In genomic region chr3:170353485-170353884, GRCh38 we compare ENCODE assay signal across 25 cellular contexts. TPM values are rescaled to one million over a fixed set of nuclear protein-coding genes. Genes with fewer than 3 reads are reported as not detected.
DNase-seq lines count a peak whose midpoint lies in the region; ATAC-seq, FAIRE-seq and TF ChIP-seq lines count a peak whose summit lies in the region.
"Had no signal": no experiment of that assay in that cellular context is flagged by ENCODE, and none has a peak within 500 bp of the region (broad histone marks: within the 10 kb centered on the region; RNA-seq: fewer than 3 reads in every experiment).

No MANE protein-coding gene starts in this region.

- peaks cover 21% of the 10 kb centered on the region for H3K4me1 ChIP-seq in A549
- H3K4me1 ChIP-seq in ES-I3 (ENCODE audit: insufficient read depth, low read length) = peaks cover 18% of the 10 kb centered on the region; the same call in 1 of the 2 replicates
- peaks cover 0 to 19% of the 10 kb centered on the region in 2 donors for H3K4me1 ChIP-seq in left lung

- H3K4me3 ChIP-seq in A549 (no peak overlapping the region), left lung (no peak overlapping the region)
- H3K4me3 ChIP-seq: spleen had no signal

- intact Hi-C loops in left lung (cut with DNase I) = no loop called here

- H3K9me3 Mint-ChIP-seq in WTC11 (no peaks in the 10 kb centered on the region), naive B cell (no peaks in the 10 kb centered on the region)
- H3K9me3 Mint-ChIP-seq: activated naive CD8-positive, alpha-beta T cell treated with anti-CD3 and anti-CD28 coated beads, Interleukin-2, amount 10 ng/mL, durations not matched to agents 7 days and 5 days; activated T-helper 17 cell treated with anti-CD3 and anti-CD28 coated beads, Interleukin-2, amount 50 U/mL, for 72 hours; type B pancreatic cell had no signal

- H3K4me3 Mint-ChIP-seq in WTC11 (peak overlapping the region; percentile 80), naive B cell (peak overlapping the region in 5 of 8 donors; percentile 40 to 76 (median 64))
- H3K4me3 Mint-ChIP-seq: activated naive CD8-positive, alpha-beta T cell treated with anti-CD3 and anti-CD28 coated beads, Interleukin-2, amount 10 ng/mL, durations not matched to agents 7 days and 5 days; activated T-helper 17 cell treated with anti-CD3 and anti-CD28 coated beads, Interleukin-2, amount 50 U/mL, for 72 hours; type B pancreatic cell had no signal

- H3K36me3 ChIP-seq in ES-I3 (ENCODE audit: insufficient read depth, low read length) (no peaks in the 10 kb centered on the region), left lung (no peaks in the 10 kb centered on the region)
- H3K36me3 ChIP-seq: spleen had no signal

- TF ChIP-seq RAD21 in A549 (conservative IDR thresholded peaks at IDR 0.05 in 1 of 2, IDR thresholded peaks at IDR 0.05 in 1 of 2) = no peak

- no peak overlapping the region for H3K4me2 ChIP-seq in A549

- peak overlapping the region; percentile 9; the same call in 1 of the 2 replicates for H3K9ac ChIP-seq in ES-I3 (ENCODE audit: low read depth, low read length)

- H3K27ac ChIP-seq in A549 (peak overlapping the region; percentile 6 to 99; a peak in 2 of 6 replicates), left lung (no peak overlapping the region)
- H3K27ac ChIP-seq: VCaP had no signal

- no peak for TF ChIP-seq CTCF in A549 (IDR thresholded peaks at IDR 0.05)
- no peak for TF ChIP-seq CTCF in WTC11 (IDR thresholded peaks at IDR 0.05)
- no peak for TF ChIP-seq CTCF in left lung (IDR thresholded peaks at IDR 0.05)

- ATAC-seq in A549 (no peak), WTC11 (no peak), naive B cell (ENCODE audit: low read depth in 2 of 2) (no peak), HG03354 (IDR thresholded peaks at IDR 0.05; ENCODE audit: poor library complexity, severe bottlenecking, unreplicated experiment) (no peak), HG03442 (IDR thresholded peaks at IDR 0.05; ENCODE audit: unreplicated experiment) (no peak), left lung (no peak)
- ATAC-seq: esophagus mucosa had no signal

- FAIRE-seq in A549 (lab: Jason Lieb, UNC) = no peak
- FAIRE-seq: A204.1 had no signal

- H3K36me3 Mint-ChIP-seq in WTC11 (peaks cover 2% of the 10 kb centered on the region), naive B cell (peaks cover 0 to 8% of the 10 kb centered on the region in 2 donors)
- H3K36me3 Mint-ChIP-seq: type B pancreatic cell had no signal

- H3K27ac Mint-ChIP-seq in WTC11 (peak overlapping the region; percentile 98), naive B cell (peak overlapping the region; percentile 96 to 100 (median 99))
- H3K27ac Mint-ChIP-seq: activated naive CD8-positive, alpha-beta T cell treated with anti-CD3 and anti-CD28 coated beads, Interleukin-2, amount 10 ng/mL, durations not matched to agents 7 days and 5 days; activated T-helper 17 cell treated with anti-CD3 and anti-CD28 coated beads, Interleukin-2, amount 50 U/mL, for 72 hours; type B pancreatic cell had no signal

- no peak for TF ChIP-seq EP300 in A549 (IDR thresholded peaks at IDR 0.05)

- POLR2A ChIA-PET in A549 (lab: Yijun Ruan, JAX) = no interaction called here
- POLR2A ChIA-PET in WTC11 (lab: Charles Lee) = no interaction called here

- H3K9me3 ChIP-seq in A549 = no peaks in the 10 kb centered on the region
- H3K9me3 ChIP-seq in ES-I3 (ENCODE audit: control insufficient read depth, insufficient read depth, low read length) = no peaks in the 10 kb centered on the region
- no peaks in the 10 kb centered on the region for H3K9me3 ChIP-seq in left lung
- H3K9me3 ChIP-seq: spleen had no signal

- H3K27me3 Mint-ChIP-seq in WTC11 (ENCODE audit: low read depth) (no peaks in the 10 kb centered on the region), naive B cell (no peaks in the 10 kb centered on the region)
- H3K27me3 Mint-ChIP-seq: activated T-helper 17 cell treated with anti-CD3 and anti-CD28 coated beads, Interleukin-2, amount 50 U/mL, for 72 hours; type B pancreatic cell had no signal

- no peaks in the 10 kb centered on the region for H3K27me3 ChIP-seq in left lung
- H3K27me3 ChIP-seq: spleen had no signal

- CTCF ChIA-PET in A549 (lab: Yijun Ruan, JAX) = no interaction called here
- CTCF ChIA-PET in WTC11 (lab: Charles Lee) = interaction anchor here (1.0 kb wide), 1 partner anchor 144 kb away, joined by 3 read pairs; no protein-coding TSS in a partner anchor

- TF ChIP-seq POLR2A in A549 (IDR thresholded peaks at IDR 0.05; ENCODE audit: low read length) = no peak

- H3K4me1 Mint-ChIP-seq in WTC11 = peaks cover 48% of the 10 kb centered on the region
- peaks cover 49 to 82% (median 79%) of the 10 kb centered on the region in 3 donors for H3K4me1 Mint-ChIP-seq in naive B cell

- DNase-seq in A549 (ENCODE audit: low read depth in 1 of 2, low spot score in 1 of 2) (no peak), WTC11 (ENCODE audit: low spot score) (no peak), naive B cell (no peak), left lung (no peak)
- DNase-seq in activated CD4-positive, alpha-beta T cell treated with anti-CD3 and anti-CD28 coated beads, Interleukin-2, amount 50 U/mL, for 1 hour = no peak
- DNase-seq: activated CD4-positive, alpha-beta T cell treated with anti-CD3 and anti-CD28 coated beads, Interleukin-2, amount 50 U/mL, for 4 hours; activated CD8-positive, alpha-beta memory T cell treated with anti-CD3 and anti-CD28 coated beads, Interleukin-2, amount 50 U/mL, for 4 hours; activated naive CD8-positive, alpha-beta T cell treated with anti-CD3 and anti-CD28 coated beads, Interleukin-2, amount 10 ng/mL, durations not matched to agents 7 days and 5 days; DMS 273 treated with DMSO at 0.1 percent for 48 hours; effector CD8-positive, alpha-beta T cell; foreskin melanocyte; GDM1; hippocampal formation; NCI-H1105 treated with DMSO at 0.1 percent for 48 hours; NCI-H446; retina; spleen had no signal

TF ChIP-seq in A549, 52 proteins besides CTCF, POLR2A, EP300 and RAD21:
- no peak for TF ChIP-seq NFE2L2 (conservative IDR thresholded peaks at IDR 0.05; ENCODE audit: low read length)
- no peak for TF ChIP-seq TP53 (CRISPR knock-in tag; IDR thresholded peaks at IDR 0.05)
- TF ChIP-seq RFX5 (IDR thresholded peaks at IDR 0.05) = no peak
- no peak for TF ChIP-seq ESRRA (IDR thresholded peaks at IDR 0.05; ENCODE audit: borderline replicate concordance, low read length)

TF ChIP-seq in WTC11, 78 proteins besides CTCF, POLR2A, EP300 and RAD21:
- TF ChIP-seq ZNF121 (CRISPR knock-in tag; IDR thresholded peaks at IDR 0.05) (peak; percentile 92), NFATC4 (CRISPR knock-in tag; IDR thresholded peaks at IDR 0.05) (no peak)

RNA-seq across cellular contexts. Expression of gene SKIL, which starts 4.0 kb away (rescaled TPM):
- 53.7 and 64.2 TPM in 2 replicates for polyA plus RNA-seq in A549 (2011; rRNA removed)
- polyA plus RNA-seq in A549 (2012; cell fraction: cytosol; rRNA removed) = 7.8 and 8.5 TPM in 2 replicates
- polyA plus RNA-seq in A549 (2012; cell fraction: nucleus; rRNA removed) = 5.7 and 7.8 TPM in 2 replicates
- polyA plus RNA-seq in A549 (2017; fragmentation: RNase III; extraction: RNeasy Plus Mini Kit Qiagen cat#74134 plus additional on column Dnase treatment) = 39.6 to 43.8 TPM (median 40.3 TPM) in 3 replicates
- polyA minus RNA-seq in A549 (2011; rRNA and poly(A)+ RNA removed) = 137 and 140 TPM in 2 replicates
- total RNA-seq in WTC11 (2021) = 181 to 190 TPM (median 188 TPM) in 3 replicates
- polyA plus RNA-seq in naive B cell (ENCODE audit: low read depth in 6 of 6) = 10 to 100 TPM; 12.3 to 28.5 (median 25.2) TPM
- total RNA-seq in left lung = 100 to 1,000 TPM in 1 of 2 donors, 10 to 100 TPM in 1; 96.2 to 109 TPM

Comparison
In these comparisons a context has a peak if more than half of its experiments do, and no peak if none do; other contexts are left out.
1. H3K27ac ChIP-seq: peak in A549 (2 of 2); none in left lung (0 of 2).